Comparison of ENCODE assay signal across 8 cellular contexts in the genomic region with DNA sequence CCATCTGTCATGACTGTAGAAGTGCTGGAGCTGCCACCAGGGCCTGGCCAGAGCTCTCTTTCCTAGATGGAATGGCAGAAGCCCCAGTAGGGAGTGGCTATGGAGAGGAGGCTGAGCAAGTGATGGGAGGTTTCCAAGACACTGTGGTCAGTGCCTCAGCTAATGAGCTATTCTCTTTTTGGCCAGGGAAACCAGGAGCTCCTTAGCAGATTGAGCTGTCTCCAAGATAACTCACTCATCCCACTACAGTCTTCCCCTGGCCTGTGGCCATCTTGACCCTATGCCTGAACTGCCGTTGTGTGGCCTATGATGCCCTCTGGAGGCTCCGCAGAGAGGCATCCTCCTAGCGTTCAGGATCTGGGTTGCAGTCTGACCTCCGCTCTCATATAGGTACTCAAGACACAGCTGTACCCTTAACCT.
A peak's percentile ranks its signal among the peaks of the same experiment; 100 is the strongest.
DNase-seq lines count a peak whose midpoint lies in the region; TF ChIP-seq lines count a peak whose summit lies in the region.

No MANE protein-coding gene starts in this region.

- H3K36me3 ChIP-seq in vagina (peaks cover 0 to 22% of the 10 kb centered on the region in 2 donors), prostate gland (peaks cover 0 to 3% of the 10 kb centered on the region in 2 donors)

- no peaks in the 10 kb centered on the region for H3K27me3 ChIP-seq in vagina
- no peaks in the 10 kb centered on the region for H3K27me3 ChIP-seq in prostate gland (replicated peaks; ENCODE audit: insufficient read depth)

- no peak for TF ChIP-seq POLR2A in vagina (IDR thresholded peaks at IDR 0.05)
- TF ChIP-seq POLR2A in prostate gland (IDR thresholded peaks at IDR 0.05), result no peak

- DNase-seq in NCI-H82 (lab: John Stamatoyannopoulos, UW) (peak; percentile 52), NCI-H82 treated with DMSO at 0.1 percent for 48 hours (lab: John Stamatoyannopoulos, UW; ENCODE audit: unreplicated experiment) (no peak), amniotic epithelial cell (ENCODE audit: low read depth) (peak; percentile 89), islet precursor cell (peak; percentile 81), vagina (ENCODE audit: extremely low spot score in 2 of 2) (peak in 1 of 2 donors; percentile 88), mucosa of gallbladder (ENCODE audit: low spot score) (no peak), prostate gland (ENCODE audit: low spot score) (no peak), COLO829 (ENCODE audit: low spot score) (no peak)

- H3K4me3 ChIP-seq in vagina (no peak overlapping the region), prostate gland (no peak overlapping the region)

- H3K4me1 ChIP-seq in vagina (peaks cover 14% of the 10 kb centered on the region), prostate gland (replicated peaks) (no peaks in the 10 kb centered on the region)

- H3K27ac ChIP-seq in vagina, result no peak overlapping the region
- H3K27ac ChIP-seq in prostate gland, result no peak overlapping the region

- TF ChIP-seq CTCF in vagina (IDR thresholded peaks at IDR 0.05) (peak in 2 of 3 experiments; percentile 22 to 42), prostate gland (IDR thresholded peaks at IDR 0.05) (peak in 2 of 4 experiments; percentile 15 to 24)

- intact Hi-C loops in vagina (cut with DNase I), result loop anchor here (2.0 kb wide), 1 partner anchor 74 kb away; no protein-coding TSS in a partner anchor
- intact Hi-C loops in prostate gland (cut with DNase I), result loop anchor here (10.0 kb wide), 1 partner anchor 80 kb away; a partner anchor contains a TSS

- no peaks in the 10 kb centered on the region for H3K9me3 ChIP-seq in vagina
- no peaks in the 10 kb centered on the region for H3K9me3 ChIP-seq in prostate gland

- WGBS in prostate gland, result 64% methylated on average over 4 of the region's 4 CpGs

Comparison
In these comparisons a context has a peak if more than half of its experiments do, and no peak if none do; other contexts are left out.
1. DNase-seq: peak in NCI-H82 (single experiment), amniotic epithelial cell (single experiment) and islet precursor cell (single experiment); none in NCI-H82 treated with DMSO at 0.1 percent for 48 hours (single experiment), mucosa of gallbladder (single experiment), prostate gland (single experiment) and COLO829 (single experiment).